19 cellular contexts compared by ENCODE assay signal in genomic region chr15:51739056-51739455, GRCh38. TPM values are rescaled to one million over a fixed set of nuclear protein-coding genes. Genes with fewer than 3 reads are reported as not detected.
DNase-seq lines count a peak whose midpoint lies in the region; ATAC-seq and TF ChIP-seq lines count a peak whose summit lies in the region.
"Had no signal": no experiment of that assay in that cellular context is flagged by ENCODE, and none has a peak within 500 bp of the region (broad histone marks: within the 10 kb centered on the region; RNA-seq: fewer than 3 reads in every experiment).

No MANE protein-coding gene starts in this region.

- H3K4me3 ChIP-seq in MG63: no peak overlapping the region
- H3K4me3 ChIP-seq: cardiac muscle cell had no signal

- TF ChIP-seq POLR2A in erythroblast (IDR thresholded peaks at IDR 0.05; ENCODE audit: low read length): no peak

- H3K27ac Mint-ChIP-seq in activated T-cell treated with anti-CD3 and anti-CD28 coated beads, Interleukin-2, amount 50 U/mL, for 72 hours: peak overlapping the region; percentile 44
- no peak overlapping the region for H3K27ac Mint-ChIP-seq in activated T-cell treated with anti-CD3 and anti-CD28 coated beads, Interleukin-2, amount 50 U/mL, for 24 hours
- H3K27ac Mint-ChIP-seq in progenitor cell of endocrine pancreas: no peak overlapping the region

- H3K27ac ChIP-seq in VCaP: peak overlapping the region; percentile 96; the same call in 1 of the 2 replicates
- H3K27ac ChIP-seq: cardiac muscle cell had no signal

- DNase-seq in activated T-cell treated with anti-CD3 and anti-CD28 coated beads, Interleukin-2, amount 50 U/mL, for 72 hours: no peak
- DNase-seq in activated T-cell treated with anti-CD3 and anti-CD28 coated beads, Interleukin-2, amount 50 U/mL, for 24 hours: no peak
- DNase-seq in erythroblast (lab: John Stamatoyannopoulos, UW): peak; percentile 24 to 42
- DNase-seq in progenitor cell of endocrine pancreas (ENCODE audit: low spot score, unreplicated experiment): no peak
- no peak for DNase-seq in AG08396 (ENCODE audit: low spot score)
- DNase-seq in H4 (ENCODE audit: low spot score): no peak
- DNase-seq in MG63: no peak
- DNase-seq: GOT3; hippocampal formation; kidney glomerular epithelial cell; NCI-H510A; SK-N-SH; stimulated activated CD4-positive, alpha-beta T cell treated with anti-CD3 and anti-CD28 coated beads, Interleukin-2, amount 100 ng/mL, for 48 hours had no signal

- H3K36me3 ChIP-seq in MG63: no peaks in the 10 kb centered on the region
- H3K36me3 ChIP-seq: cardiac muscle cell had no signal

- TF ChIP-seq CTCF in VCaP (conservative IDR thresholded peaks at IDR 0.05) (no peak), progenitor cell of endocrine pancreas (IDR thresholded peaks at IDR 0.05; ENCODE audit: unreplicated experiment) (no peak)

- peaks cover 50% of the 10 kb centered on the region for H3K4me1 Mint-ChIP-seq in activated T-cell treated with anti-CD3 and anti-CD28 coated beads, Interleukin-2, amount 50 U/mL, for 72 hours (ENCODE audit: low read depth)
- peaks cover 42% of the 10 kb centered on the region for H3K4me1 Mint-ChIP-seq in activated T-cell treated with anti-CD3 and anti-CD28 coated beads, Interleukin-2, amount 50 U/mL, for 24 hours (ENCODE audit: low read depth)
- H3K4me1 Mint-ChIP-seq in progenitor cell of endocrine pancreas (ENCODE audit: low read depth): peaks cover 7% of the 10 kb centered on the region

- H3K27me3 ChIP-seq in MG63: no peaks in the 10 kb centered on the region; the same call in 1 of the 2 replicates

- no peaks in the 10 kb centered on the region for H3K27me3 Mint-ChIP-seq in activated T-cell treated with anti-CD3 and anti-CD28 coated beads, Interleukin-2, amount 50 U/mL, for 72 hours (ENCODE audit: low read depth)
- no peaks in the 10 kb centered on the region for H3K27me3 Mint-ChIP-seq in activated T-cell treated with anti-CD3 and anti-CD28 coated beads, Interleukin-2, amount 50 U/mL, for 24 hours
- H3K27me3 Mint-ChIP-seq in progenitor cell of endocrine pancreas: peaks cover 59% of the 10 kb centered on the region

- peaks cover 0 to 2% of the 10 kb centered on the region in 2 donors for H3K36me3 Mint-ChIP-seq in activated T-cell treated with anti-CD3 and anti-CD28 coated beads, Interleukin-2, amount 50 U/mL, for 72 hours (ENCODE audit: insufficient read depth in 2 of 2)
- no peaks in the 10 kb centered on the region for H3K36me3 Mint-ChIP-seq in activated T-cell treated with anti-CD3 and anti-CD28 coated beads, Interleukin-2, amount 50 U/mL, for 24 hours (ENCODE audit: low read depth)
- H3K36me3 Mint-ChIP-seq in progenitor cell of endocrine pancreas (ENCODE audit: insufficient read depth): no peaks in the 10 kb centered on the region

- peak overlapping the region in 1 of 2 donors; percentile 84 for H3K4me3 Mint-ChIP-seq in activated T-cell treated with anti-CD3 and anti-CD28 coated beads, Interleukin-2, amount 50 U/mL, for 72 hours
- no peak overlapping the region for H3K4me3 Mint-ChIP-seq in activated T-cell treated with anti-CD3 and anti-CD28 coated beads, Interleukin-2, amount 50 U/mL, for 24 hours
- H3K4me3 Mint-ChIP-seq in progenitor cell of endocrine pancreas (ENCODE audit: low read depth): peak overlapping the region; percentile 14

- ATAC-seq in activated T-cell treated with anti-CD3 and anti-CD28 coated beads, Interleukin-2, amount 50 U/mL, for 72 hours (replicated peaks in 1 of 2): no peak
- ATAC-seq: activated naive CD4-positive, alpha-beta T cell treated with anti-CD3 and anti-CD28 coated beads, Interleukin-2, amount 50 U/mL, for 72 hours had no signal

- no peaks in the 10 kb centered on the region for H3K9me3 ChIP-seq in MG63
- H3K9me3 ChIP-seq: SK-N-SH had no signal

- no peaks in the 10 kb centered on the region for H3K9me3 Mint-ChIP-seq in activated T-cell treated with anti-CD3 and anti-CD28 coated beads, Interleukin-2, amount 50 U/mL, for 72 hours
- H3K9me3 Mint-ChIP-seq in activated T-cell treated with anti-CD3 and anti-CD28 coated beads, Interleukin-2, amount 50 U/mL, for 24 hours: no peaks in the 10 kb centered on the region
- H3K9me3 Mint-ChIP-seq in progenitor cell of endocrine pancreas (ENCODE audit: low read depth): no peaks in the 10 kb centered on the region
- H3K9me3 Mint-ChIP-seq: activated naive CD4-positive, alpha-beta T cell treated with anti-CD3 and anti-CD28 coated beads, Interleukin-2, amount 50 U/mL, for 72 hours had no signal

RNA-seq across cellular contexts. Expression of gene LYSMD2, which starts 1.6 kb away (rescaled TPM):
- total RNA-seq in activated T-cell treated with anti-CD3 and anti-CD28 coated beads, Interleukin-2, amount 50 U/mL, for 72 hours: 10 to 100 TPM; 22.8 to 23.1 TPM
- 4.0 and 5.0 TPM in 2 replicates for total RNA-seq in progenitor cell of endocrine pancreas
- 19.3 and 21.3 TPM in 2 replicates for total RNA-seq in H4 (2014; rRNA removed; shearing (Covaris generic))
- total RNA-seq in MG63 (2014; rRNA removed; shearing (Covaris generic); ENCODE audit: low replicate concordance): 23.3 and 25.2 TPM in 2 replicates

RNA-seq across cellular contexts. Expression of gene TMOD2, which starts 12.3 kb away (rescaled TPM):
- 1 to 10 TPM; 5.1 to 7.3 TPM for total RNA-seq in activated T-cell treated with anti-CD3 and anti-CD28 coated beads, Interleukin-2, amount 50 U/mL, for 72 hours
- total RNA-seq in progenitor cell of endocrine pancreas: 7.4 and 8.1 TPM in 2 replicates
- total RNA-seq in H4 (2014; rRNA removed; shearing (Covaris generic)): 0.64 and 7.1 TPM in 2 replicates
- total RNA-seq in MG63 (2014; rRNA removed; shearing (Covaris generic); ENCODE audit: low replicate concordance): 1.3 and 1.4 TPM in 2 replicates

RNA-seq across cellular contexts. Expression of gene SCG3, which starts 57.8 kb away (rescaled TPM):
- not detected for total RNA-seq in activated T-cell treated with anti-CD3 and anti-CD28 coated beads, Interleukin-2, amount 50 U/mL, for 72 hours
- total RNA-seq in progenitor cell of endocrine pancreas: 6.4 and 7.9 TPM in 2 replicates
- total RNA-seq in H4 (2014; rRNA removed; shearing (Covaris generic)): not detected in 2 replicates
- not detected in 2 replicates for total RNA-seq in MG63 (2014; rRNA removed; shearing (Covaris generic); ENCODE audit: low replicate concordance)
- total RNA-seq: cardiac muscle cell, LHCN-M2, mononuclear cell, OCI-LY7 had no signal

Comparison
In these comparisons a context has a peak if more than half of its experiments do, and no peak if none do; other contexts are left out.
1. DNase-seq: peak in erythroblast (2 of 2); none in activated T-cell treated with anti-CD3 and anti-CD28 coated beads, Interleukin-2, amount 50 U/mL, for 72 hours (0 of 2), activated T-cell treated with anti-CD3 and anti-CD28 coated beads, Interleukin-2, amount 50 U/mL, for 24 hours (single experiment), progenitor cell of endocrine pancreas (single experiment), AG08396 (single experiment), H4 (single experiment) and MG63 (single experiment).